19 cellular contexts compared by ENCODE assay signal in genomic region chr1:188062456-188062855, GRCh38.
"Had no signal": no experiment of that assay in that cellular context is flagged by ENCODE, and none has a peak within 500 bp of the region (broad histone marks: within the 10 kb centered on the region; RNA-seq: fewer than 3 reads in every experiment).

No MANE protein-coding gene starts in this region.

- H3K4me3 ChIP-seq: cardiac muscle cell, tibial nerve had no signal

- DNase-seq: activated CD4-positive, alpha-beta T cell treated with anti-CD3 and anti-CD28 coated beads, Interleukin-2, amount 10 ng/mL, durations not matched to agents 24 days and 14 days; activated CD8-positive, alpha-beta T cell treated with anti-CD3 and anti-CD28 coated beads, Interleukin-2, amount 10 ng/mL, durations not matched to agents 7 days and 5 days; activated naive CD4-positive, alpha-beta T cell treated with Interleukin-2 at 50 U/mL for 16 hours; activated naive CD8-positive, alpha-beta T cell treated with anti-CD3 and anti-CD28 coated beads, Interleukin-2, amount 10 ng/mL, durations not matched to agents 7 days and 5 days; activated T-cell treated with anti-CD3 and anti-CD28 coated beads, Interleukin-2, amount 50 U/mL, for 24 hours; anterior cingulate cortex; effector memory CD8-positive, alpha-beta T cell; hypothalamus; kidney; midbrain; nucleus accumbens; retina; stimulated activated CD4-positive, alpha-beta T cell treated with anti-CD3 and anti-CD28 coated beads, Interleukin-12 subunit alpha, Interleukin-12 subunit beta, amount 100 ng/mL, for 4 hours; stimulated activated CD4-positive, alpha-beta T cell treated with anti-CD3 and anti-CD28 coated beads, Interleukin-2, amount 100 ng/mL, for 24 hours; stimulated activated naive CD4-positive, alpha-beta T cell treated with Interleukin-2 at 50 U/mL for 16 hours; T1000 had no signal

- H3K36me3 ChIP-seq: cardiac muscle cell, tibial nerve had no signal

- H3K9me3 ChIP-seq: tibial nerve had no signal

- H3K27me3 ChIP-seq: cardiac muscle cell, tibial nerve had no signal

- ATAC-seq: activated CD8-positive, alpha-beta T cell treated with anti-CD3 and anti-CD28 coated beads, Interleukin-2, amount 10 ng/mL, durations not matched to agents 7 days and 5 days; effector memory CD8-positive, alpha-beta T cell; left lobe of liver had no signal
